In genomic region chr19:1859319-1859718, GRCh38 we compare ENCODE assay signal across 1 cellular context.
TF ChIP-seq lines count a peak whose summit lies in the region.

No MANE protein-coding gene starts in this region.

TF ChIP-seq in HCT116, 20 proteins besides CTCF, POLR2A, EP300 and RAD21 (continued from another document):
- TF ChIP-seq REST (IDR thresholded peaks at IDR 0.05; ENCODE audit: low read depth) (no peak), MAX (IDR thresholded peaks at IDR 0.05) (no peak), ZFX (IDR thresholded peaks at IDR 0.05) (no peak), YY1 (IDR thresholded peaks at IDR 0.05; ENCODE audit: extremely low read depth, insufficient replicate concordance, low read depth, low read length) (no peak), ELF1 (IDR thresholded peaks at IDR 0.05; ENCODE audit: borderline replicate concordance, low read depth) (no peak), ZBTB33 (IDR thresholded peaks at IDR 0.05; ENCODE audit: extremely low read depth, insufficient replicate concordance, low read length) (no peak), CEBPB (IDR thresholded peaks at IDR 0.05; ENCODE audit: low read depth) (no peak), JUND (IDR thresholded peaks at IDR 0.05) (no peak), EZH2 (IDR thresholded peaks at IDR 0.05) (no peak), SIN3A (IDR thresholded peaks at IDR 0.05; ENCODE audit: low read depth) (no peak)
